In the genomic region with DNA sequence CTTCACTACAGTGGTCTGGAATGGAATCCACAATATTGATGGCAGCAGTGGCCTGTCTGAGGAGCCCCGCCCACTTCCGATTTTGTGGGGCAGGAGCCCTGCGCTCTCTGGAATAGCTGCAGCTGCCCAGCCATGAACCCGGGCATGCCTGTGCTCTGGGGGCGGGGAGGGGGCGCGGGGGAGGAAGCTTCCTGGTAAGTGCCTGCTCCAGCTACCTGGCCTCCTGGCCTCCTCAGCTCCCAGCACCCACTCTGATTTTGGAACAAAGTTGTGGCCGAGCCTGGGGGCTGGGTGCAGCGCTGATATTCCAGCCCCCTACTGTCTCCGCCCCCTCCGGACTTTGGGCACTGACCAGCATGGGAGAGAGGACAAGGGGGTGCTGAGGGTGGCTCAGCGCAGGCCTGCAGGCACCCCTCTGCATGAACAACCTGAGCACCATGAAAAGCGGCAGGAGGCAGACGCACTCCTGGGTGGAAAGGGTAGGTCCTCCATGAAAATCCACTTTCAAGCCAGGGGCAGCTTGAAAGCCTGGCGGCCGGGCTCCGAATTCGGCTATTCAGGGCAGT, we compare ENCODE assay signal across 22 cellular contexts.
"Had no signal": no experiment of that assay in that cellular context is flagged by ENCODE, and none has a peak within 500 bp of the region (broad histone marks: within the 10 kb centered on the region; RNA-seq: fewer than 3 reads in every experiment).

No MANE protein-coding gene starts in this region.

- H3K27ac Mint-ChIP-seq: activated CD4-positive, alpha-beta T cell treated with anti-CD3 and anti-CD28 coated beads, Interleukin-2, amount 10 ng/mL, durations not matched to agents 7 days and 5 days; activated CD8-positive, alpha-beta memory T cell treated with anti-CD3 and anti-CD28 coated beads, Interleukin-2, amount 10 ng/mL, durations not matched to agents 7 days and 5 days; activated CD8-positive, alpha-beta T cell treated with anti-CD3 and anti-CD28 coated beads for 36 hours; activated naive CD4-positive, alpha-beta T cell treated with anti-CD3 and anti-CD28 coated beads, Interleukin-2, amount 50 U/mL, for 24 hours; nephron; T-helper 17 cell; type B pancreatic cell had no signal

- DNase-seq: activated CD4-positive, alpha-beta T cell treated with anti-CD3 and anti-CD28 coated beads, Interleukin-2, amount 10 ng/mL, durations not matched to agents 7 days and 5 days; activated CD8-positive, alpha-beta memory T cell treated with anti-CD3 and anti-CD28 coated beads, Interleukin-2, amount 10 ng/mL, durations not matched to agents 7 days and 5 days; activated CD8-positive, alpha-beta T cell treated with anti-CD3 and anti-CD28 coated beads for 36 hours; activated gamma-delta T cell treated with Interleukin-2 at 50 U/mL for 16 hours; body of pancreas; cortex of kidney; left cardiac atrium; stimulated activated CD4-positive, alpha-beta T cell treated with anti-CD3 and anti-CD28 coated beads, Interleukin-12 subunit alpha, Interleukin-12 subunit beta, amount 100 ng/mL, for 4 hours; stimulated activated CD4-positive, alpha-beta T cell treated with anti-CD3 and anti-CD28 coated beads, Interleukin-4, amount 100 ng/mL, for 4 hours; stomach; T-helper 17 cell had no signal

- H3K4me3 Mint-ChIP-seq: activated CD4-positive, alpha-beta T cell treated with anti-CD3 and anti-CD28 coated beads, Interleukin-2, amount 10 ng/mL, durations not matched to agents 7 days and 5 days; activated CD8-positive, alpha-beta memory T cell treated with anti-CD3 and anti-CD28 coated beads, Interleukin-2, amount 10 ng/mL, durations not matched to agents 7 days and 5 days; activated CD8-positive, alpha-beta T cell treated with anti-CD3 and anti-CD28 coated beads for 36 hours; activated naive CD4-positive, alpha-beta T cell treated with anti-CD3 and anti-CD28 coated beads, Interleukin-2, amount 50 U/mL, for 24 hours; nephron; T-helper 17 cell; type B pancreatic cell had no signal

- ATAC-seq: activated CD4-positive, CD25-positive, alpha-beta regulatory T cell treated with anti-CD3 and anti-CD28 coated beads, Interleukin-2, amount 50 U/mL, for 24 hours; activated CD8-positive, alpha-beta memory T cell treated with anti-CD3 and anti-CD28 coated beads, Interleukin-2, amount 10 ng/mL, durations not matched to agents 7 days and 5 days; activated CD8-positive, alpha-beta T cell treated with anti-CD3 and anti-CD28 coated beads for 36 hours; body of pancreas; heart left ventricle; left cardiac atrium; right cardiac atrium; T-helper 17 cell had no signal

- H3K36me3 Mint-ChIP-seq: activated CD8-positive, alpha-beta memory T cell treated with anti-CD3 and anti-CD28 coated beads, Interleukin-2, amount 10 ng/mL, durations not matched to agents 7 days and 5 days; activated naive CD4-positive, alpha-beta T cell treated with anti-CD3 and anti-CD28 coated beads, Interleukin-2, amount 50 U/mL, for 24 hours; type B pancreatic cell had no signal

- H3K4me1 Mint-ChIP-seq: activated CD4-positive, alpha-beta T cell treated with anti-CD3 and anti-CD28 coated beads, Interleukin-2, amount 10 ng/mL, durations not matched to agents 7 days and 5 days; activated CD8-positive, alpha-beta memory T cell treated with anti-CD3 and anti-CD28 coated beads, Interleukin-2, amount 10 ng/mL, durations not matched to agents 7 days and 5 days; activated naive CD4-positive, alpha-beta T cell treated with anti-CD3 and anti-CD28 coated beads, Interleukin-2, amount 50 U/mL, for 24 hours; nephron; T-helper 17 cell had no signal

- H3K9me3 Mint-ChIP-seq: activated naive CD4-positive, alpha-beta T cell treated with anti-CD3 and anti-CD28 coated beads, Interleukin-2, amount 50 U/mL, for 24 hours; nephron had no signal

- FAIRE-seq: islet of Langerhans, pancreas had no signal

- H3K27me3 Mint-ChIP-seq: activated CD4-positive, alpha-beta T cell treated with anti-CD3 and anti-CD28 coated beads, Interleukin-2, amount 10 ng/mL, durations not matched to agents 7 days and 5 days; activated CD8-positive, alpha-beta memory T cell treated with anti-CD3 and anti-CD28 coated beads, Interleukin-2, amount 10 ng/mL, durations not matched to agents 7 days and 5 days; activated CD8-positive, alpha-beta T cell treated with anti-CD3 and anti-CD28 coated beads for 36 hours; activated naive CD4-positive, alpha-beta T cell treated with anti-CD3 and anti-CD28 coated beads, Interleukin-2, amount 50 U/mL, for 24 hours; T-helper 17 cell; type B pancreatic cell had no signal

- H3K27ac ChIP-seq: body of pancreas, cardiac muscle cell, epithelial cell of prostate, heart left ventricle, pancreas, stomach, thoracic aorta had no signal
